8 cellular contexts compared by ENCODE assay signal in the genomic region with DNA sequence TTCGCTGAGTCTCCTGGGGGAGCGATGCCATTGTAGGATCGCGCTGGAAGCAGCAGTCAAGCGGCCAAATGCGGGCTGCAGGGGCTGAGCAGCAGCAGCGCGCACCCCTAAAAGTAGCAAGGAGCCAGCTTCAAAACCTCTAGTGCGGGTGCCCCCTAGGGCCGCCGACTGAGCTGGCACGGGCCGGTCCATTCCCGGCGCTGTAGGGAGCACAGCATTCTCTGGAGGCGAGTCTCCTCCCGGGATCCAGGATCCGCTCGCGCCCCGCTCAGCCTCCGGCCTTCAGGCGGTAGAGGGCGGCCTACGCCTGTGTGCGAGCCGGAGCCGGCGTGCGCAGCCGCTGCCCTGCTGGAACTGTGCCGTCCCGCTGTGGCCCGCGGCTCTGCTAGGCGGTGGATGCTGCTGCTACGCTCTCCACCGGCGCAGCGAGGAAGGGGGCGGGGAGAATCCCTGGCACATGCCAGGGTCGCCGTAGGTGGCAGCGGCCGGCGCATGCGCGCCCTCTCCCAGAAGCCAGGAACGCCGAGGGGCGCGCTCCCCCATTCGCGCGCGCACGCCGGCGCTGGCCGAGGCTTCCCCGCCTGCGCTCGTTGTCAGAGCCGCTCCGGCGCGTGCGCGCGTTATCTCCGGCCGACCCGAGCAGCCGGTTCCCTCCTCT. TPM values are rescaled to one million over a fixed set of nuclear protein-coding genes. Genes with fewer than 3 reads are reported as not detected.
DNase-seq lines count a peak whose midpoint lies in the region; ATAC-seq, FAIRE-seq and TF ChIP-seq lines count a peak whose summit lies in the region.

A gene (plus strand): TSS at position 542 of the 658 bp plus-strand sequence. CDS start 148,834 bp downstream, outside the sequence.

- CTCF ChIA-PET in IMR-90 (lab: Yijun Ruan, JAX), result interaction anchor here (0.6 to 4.7 kb wide), 14 partner anchors 8 to 547 kb away, joined by 3 to 67 read pairs (median 4); no protein-coding TSS in a partner anchor
- CTCF ChIA-PET in endothelial cell of umbilical vein (lab: Charles Lee), result interaction anchor here (0.5 to 13.1 kb wide), 28 partner anchors 10 to 660 kb away, joined by 3 to 926 read pairs (median 4); a partner anchor contains a TSS

- H2AK9ac ChIP-seq in IMR-90 (replicated peaks; ENCODE audit: low read depth, low read length, poor library complexity), result peak within 1 kb of the TSS; percentile 91

- intact Hi-C loops in IMR-90 (cut with micrococcal nuclease), result loop anchor here (1.0 to 5.0 kb wide), 8 partner anchors 50 to 425 kb away; a partner anchor contains a TSS
- intact Hi-C loops in endothelial cell of umbilical vein (cut with micrococcal nuclease), result loop anchor here (1.0 to 5.0 kb wide), 6 partner anchors 175 to 547 kb away; a partner anchor contains a TSS

- H3K9me3 ChIP-seq in IMR-90 (ENCODE audit: control insufficient read depth, insufficient read depth, low read length) (no peaks in the 10 kb centered on the region), OCI-LY3 (ENCODE audit: insufficient read depth, low read length) (no peaks in the 10 kb centered on the region), endothelial cell of umbilical vein (replicated peaks; ENCODE audit: control insufficient read depth, insufficient read depth, low read length) (no peaks in the 10 kb centered on the region)

- peak within 1 kb of the TSS; percentile 93 for H3K23ac ChIP-seq in IMR-90 (ENCODE audit: low read depth, low read length)

- H2BK120ac ChIP-seq in IMR-90 (ENCODE audit: low read depth, low read length), result peak within 1 kb of the TSS; percentile 53

- no peaks in the 10 kb centered on the region for H3K27me3 ChIP-seq in IMR-90 (ENCODE audit: control insufficient read depth, insufficient read depth, low read length)
- H3K27me3 ChIP-seq in OCI-LY3 (ENCODE audit: low read depth, low read length), result peaks cover 29% of the 10 kb centered on the region
- no peaks in the 10 kb centered on the region for H3K27me3 ChIP-seq in endothelial cell of umbilical vein (ENCODE audit: control insufficient read depth in 2 of 2, insufficient read depth in 2 of 2, low read length in 2 of 2)

- peak within 1 kb of the TSS; percentile 82 for H3K9ac ChIP-seq in IMR-90 (ENCODE audit: low read depth, low read length)
- peak within 1 kb of the TSS; percentile 77 for H3K9ac ChIP-seq in OCI-LY3 (ENCODE audit: low read length)
- H3K9ac ChIP-seq in endothelial cell of umbilical vein (replicated peaks; ENCODE audit: extremely low read depth, insufficient read depth, low read length), result peak within 1 kb of the TSS; percentile 81

- peaks cover 5 to 12% of the 10 kb centered on the region in 2 experiments; a peak in 2 of 4 replicates for H3K79me1 ChIP-seq in IMR-90 (ENCODE audit: low read depth in 1 of 2, low read length in 2 of 2)

- TF ChIP-seq RAD21 in IMR-90 (IDR thresholded peaks at IDR 0.05; ENCODE audit: low read length), result peak; percentile 75

- peak within 1 kb of the TSS; percentile 95 for H3K4me3 ChIP-seq in IMR-90 (ENCODE audit: insufficient read depth, low read depth, low read length)
- peak within 1 kb of the TSS; percentile 85 for H3K4me3 ChIP-seq in OCI-LY3 (ENCODE audit: low read length)
- H3K4me3 ChIP-seq in endothelial cell of umbilical vein (replicated peaks in 1 of 3; ENCODE audit: insufficient read depth in 1 of 3, low read depth in 1 of 3, low read length in 3 of 3), result peak within 1 kb of the TSS; percentile 76 to 96 (median 85)

- peak within 1 kb of the TSS; percentile 31 for H4K5ac ChIP-seq in IMR-90 (ENCODE audit: low read depth, low read length)

- BruUV-seq in IMR-90 (replicated peaks; lab: Mats Ljungman, UMichigan) (no TSS peak), endothelial cell of umbilical vein (replicated peaks; lab: Mats Ljungman, UMichigan) (TSS peak; percentile 64)

- FAIRE-seq in endothelial cell of umbilical vein (lab: Jason Lieb, UNC), result peak; percentile 85

- H3K4me2 ChIP-seq in IMR-90 (ENCODE audit: low read depth, low read length) (peak within 1 kb of the TSS; percentile 80), OCI-LY3 (ENCODE audit: low read length) (peak within 1 kb of the TSS; percentile 71), endothelial cell of umbilical vein (ENCODE audit: insufficient read depth, low read length) (peak within 1 kb of the TSS; percentile 87)

- H3K9me1 ChIP-seq in IMR-90 (ENCODE audit: insufficient read depth, low read length) (no peaks in the 10 kb centered on the region), endothelial cell of umbilical vein (replicated peaks; ENCODE audit: control insufficient read depth, extremely low read depth, insufficient read depth, low read length) (no peaks in the 10 kb centered on the region)

- H2BK5ac ChIP-seq in IMR-90 (ENCODE audit: low read depth, low read length, poor library complexity, severe bottlenecking), result peak within 1 kb of the TSS; percentile 63

- TF ChIP-seq POLR2A in IMR-90 (IDR thresholded peaks at IDR 0.05; ENCODE audit: low read depth, low read length), result peak; percentile 52; the same call in 1 of the 2 replicates
- TF ChIP-seq POLR2A in endothelial cell of umbilical vein (IDR thresholded peaks at IDR 0.05; ENCODE audit: low read depth, low read length), result peak; percentile 86

- H3K79me2 ChIP-seq in OCI-LY3 (ENCODE audit: low read length) (no peaks in the 10 kb centered on the region), endothelial cell of umbilical vein (ENCODE audit: control insufficient read depth, insufficient read depth, low read length) (peaks cover 35% of the 10 kb centered on the region)

- peak within 1 kb of the TSS; percentile 68 for H4K91ac ChIP-seq in IMR-90 (ENCODE audit: insufficient read depth, low read depth, low read length)

- no peak within 1 kb of the TSS; the same call in 2 of the 3 replicates for H2BK15ac ChIP-seq in IMR-90 (ENCODE audit: low read depth, low read length)

- peak within 1 kb of the TSS; percentile 98 for H2AFZ ChIP-seq in IMR-90 (replicated peaks; ENCODE audit: low read length, poor library complexity)
- H2AFZ ChIP-seq in OCI-LY3 (ENCODE audit: low read depth, low read length), result peak within 1 kb of the TSS; percentile 88
- peak within 1 kb of the TSS; percentile 94 for H2AFZ ChIP-seq in endothelial cell of umbilical vein (ENCODE audit: low read depth, low read length)

- peak; percentile 92 for DNase-seq in DMS153 (lab: John Stamatoyannopoulos, UW)
- DNase-seq in IMR-90, result peak; percentile 94
- peak; percentile 94 for DNase-seq in activated T-cell treated with anti-CD3 and anti-CD28 coated beads for 1 hour (ENCODE audit: low read depth)
- DNase-seq in endothelial cell of umbilical vein (ENCODE audit: low read depth, low spot score), result peak; percentile 98
- DNase-seq in midbrain (lab: John Stamatoyannopoulos, UW), result peak; percentile 95
- peak; percentile 89 to 96 for DNase-seq in stimulated activated CD8-positive, alpha-beta memory T cell treated with anti-CD3 and anti-CD28 coated beads, Interleukin-2, amount 100 ng/mL, for 1 hour (ENCODE audit: low read depth in 2 of 2)

- H3K14ac ChIP-seq in IMR-90 (replicated peaks; ENCODE audit: low read depth, low read length), result peak within 1 kb of the TSS; percentile 89

- 0% methylated on average over 37 of the region's 74 CpGs; no CpG with 5 or more reads in 1 of the 2 experiments for WGBS in IMR-90 (ENCODE audit: extremely low coverage in 2 of 2, insufficient read length in 1 of 2), 2 experiments

- no peak within 1 kb of the TSS; the same call in 1 of the 2 replicates for H2AK5ac ChIP-seq in IMR-90 (ENCODE audit: low read depth, low read length)

- peak within 1 kb of the TSS; percentile 59; the same call in 1 of the 2 replicates for H3K56ac ChIP-seq in IMR-90 (ENCODE audit: extremely low read depth, insufficient read depth, low read length)

- POLR2A ChIA-PET in IMR-90 (lab: Charles Lee; ENCODE audit: unreplicated experiment) (interaction anchor here (0.6 to 1.0 kb wide), 2 partner anchors 186 to 413 kb away, joined by 7 to 13 read pairs; no protein-coding TSS in a partner anchor), endothelial cell of umbilical vein (lab: Charles Lee) (interaction anchor here (0.9 to 1.1 kb wide), 4 partner anchors 14 to 424 kb away, joined by 3 to 17 read pairs (median 4); no protein-coding TSS in a partner anchor)

- peak; percentile 84 for TF ChIP-seq CTCF in IMR-90 (conservative IDR thresholded peaks at IDR 0.05; ENCODE audit: low read depth, low read length)
- peak; percentile 58 for TF ChIP-seq CTCF in OCI-LY3 (IDR thresholded peaks at IDR 0.05; ENCODE audit: low read depth, low read length)
- peak; percentile 60 to 80 for TF ChIP-seq CTCF in endothelial cell of umbilical vein (IDR thresholded peaks at IDR 0.05; ENCODE audit: extremely low read depth in 1 of 2, insufficient read depth in 1 of 2, low read depth in 1 of 2, low read length in 2 of 2)

- H4K20me1 ChIP-seq in IMR-90 (ENCODE audit: insufficient read depth, low read length), result no peaks in the 10 kb centered on the region
- H4K20me1 ChIP-seq in OCI-LY3 (ENCODE audit: insufficient read depth, low read length), result peaks cover 5% of the 10 kb centered on the region
- no peaks in the 10 kb centered on the region for H4K20me1 ChIP-seq in endothelial cell of umbilical vein (replicated peaks; ENCODE audit: control insufficient read depth, extremely low read depth, insufficient read depth, low read length)

- H3K27ac ChIP-seq in IMR-90 (ENCODE audit: insufficient read depth, low read length), result peak within 1 kb of the TSS; percentile 86
- H3K27ac ChIP-seq in OCI-LY3 (ENCODE audit: low read length), result peak within 1 kb of the TSS; percentile 54
- peak within 1 kb of the TSS; percentile 61 for H3K27ac ChIP-seq in endothelial cell of umbilical vein (ENCODE audit: insufficient read depth, low read depth, low read length)

- no peak within 1 kb of the TSS; the same call in 1 of the 2 replicates for H2BK20ac ChIP-seq in IMR-90 (ENCODE audit: low read depth, low read length)

- peak within 1 kb of the TSS; percentile 77 for H3K4ac ChIP-seq in IMR-90 (ENCODE audit: low read depth, low read length)

- in situ Hi-C loops in IMR-90 (cut with MboI; ENCODE audit: low sequenced_read_pairs), result loop anchor here (5.0 kb wide), 1 partner anchor 245 kb away; no protein-coding TSS in a partner anchor

- peak; percentile 81 for ATAC-seq in GM21528 (IDR thresholded peaks at IDR 0.05; ENCODE audit: low FRiP score, unreplicated experiment)
- peak; percentile 80 for ATAC-seq in IMR-90 (ENCODE audit: low read depth)

- H3K36me3 ChIP-seq in IMR-90 (ENCODE audit: control insufficient read depth, insufficient read depth, low read length) (no peaks in the 10 kb centered on the region), OCI-LY3 (replicated peaks; ENCODE audit: low read depth, low read length) (no peaks in the 10 kb centered on the region), endothelial cell of umbilical vein (ENCODE audit: control insufficient read depth in 2 of 2, extremely low read depth in 1 of 2, insufficient read depth in 2 of 2, low read length in 2 of 2) (no peaks in the 10 kb centered on the region)

- H3K18ac ChIP-seq in IMR-90 (ENCODE audit: low read depth, low read length), result peak within 1 kb of the TSS; percentile 13; the same call in 1 of the 2 replicates

- H3K4me1 ChIP-seq in IMR-90 (ENCODE audit: control insufficient read depth, insufficient read depth, low read length), result no peaks in the 10 kb centered on the region
- peaks cover 18% of the 10 kb centered on the region for H3K4me1 ChIP-seq in OCI-LY3 (ENCODE audit: low read length)
- H3K4me1 ChIP-seq in endothelial cell of umbilical vein (ENCODE audit: control insufficient read depth, extremely low read depth, insufficient read depth, low read length), result peaks cover 18% of the 10 kb centered on the region

- H4K8ac ChIP-seq in IMR-90 (ENCODE audit: low read depth in 2 of 2, low read length in 2 of 2), result peak within 1 kb of the TSS; percentile 68 to 76; a peak in 3 of 4 replicates

- dilution Hi-C loops in IMR-90 (cut with HindIII; ENCODE audit: low sequenced_read_pairs, unreplicated experiment) (no loop called here), endothelial cell of umbilical vein (cut with MboI; ENCODE audit: extremely low pct_ligation_motif_present, low sequenced_read_pairs) (no loop called here)

RNA-seq across cellular contexts. Expression of the gene that starts here (rescaled TPM):
- 60.0 and 72.9 TPM in 2 replicates for total RNA-seq in IMR-90 (2012; rRNA removed)
- 13.3 and 15.6 TPM in 2 replicates for polyA plus RNA-seq in IMR-90 (2012; rRNA removed)
- 5.8 and 8.9 TPM in 2 replicates for polyA plus RNA-seq in IMR-90 (2012; cell fraction: cytosol; rRNA removed)
- 1.1 and 9.9 TPM in 2 replicates for polyA plus RNA-seq in IMR-90 (2012; cell fraction: nucleus; rRNA removed; ENCODE audit: low replicate concordance)
- 27.7 and 38.8 TPM in 2 replicates for total RNA-seq in endothelial cell of umbilical vein
- polyA plus RNA-seq in endothelial cell of umbilical vein, result 10.9 and 16.7 TPM in 2 replicates
- 17.6 and 19.8 TPM in 2 replicates for polyA plus RNA-seq in endothelial cell of umbilical vein (2011; cell fraction: cytosol; rRNA removed)
- polyA plus RNA-seq in endothelial cell of umbilical vein (2011; cell fraction: nucleus; rRNA removed), result 13.0 and 16.2 TPM in 2 replicates
- 43.2 and 59.9 TPM in 2 replicates for polyA plus RNA-seq in endothelial cell of umbilical vein (2012)
- 28.6 and 31.6 TPM in 2 replicates for polyA minus RNA-seq in endothelial cell of umbilical vein
- polyA minus RNA-seq in endothelial cell of umbilical vein (2011; cell fraction: cytosol; rRNA and poly(A)+ RNA removed), result 8.8 TPM
- 34.4 and 39.2 TPM in 2 replicates for polyA minus RNA-seq in endothelial cell of umbilical vein (2011; cell fraction: nucleus; rRNA and poly(A)+ RNA removed)

Comparison
In these comparisons a context has a peak if more than half of its experiments do, and no peak if none do; other contexts are left out.
1. Peak in every context shown above with its lines: DNase-seq, ATAC-seq, H3K4me3 ChIP-seq and H3K27ac ChIP-seq.